Comparison of ENCODE assay signal across 9 cellular contexts in genomic region chr20:48621256-48622078, GRCh38.
DNase-seq lines count a peak whose midpoint lies in the region; ATAC-seq and TF ChIP-seq lines count a peak whose summit lies in the region.
"Had no signal": no experiment of that assay in that cellular context is flagged by ENCODE, and none has a peak within 500 bp of the region (broad histone marks: within the 10 kb centered on the region; RNA-seq: fewer than 3 reads in every experiment).

No MANE protein-coding gene starts in this region.

- CTCF ChIA-PET in HCT116 (lab: Charles Lee): interaction anchor here (0.8 to 3.3 kb wide), 23 partner anchors 25 to 960 kb away, joined by 3 to 62 read pairs (median 6); partner anchors contain the start of gene SULF2

- TF ChIP-seq RAD21 in HCT116 (IDR thresholded peaks at IDR 0.05; ENCODE audit: low read depth): no peak

- peak overlapping the region; percentile 28; the same call in 1 of the 2 replicates for H3K9ac ChIP-seq in BLaER1
- peak overlapping the region; percentile 33; the same call in 1 of the 2 replicates for H3K9ac ChIP-seq in HCT116 (ENCODE audit: low read length)

- no peak overlapping the region for H3K27ac ChIP-seq in BLaER1
- no peak overlapping the region for H3K27ac ChIP-seq in HCT116 (ENCODE audit: low read depth, low read length)
- H3K27ac ChIP-seq in lower lobe of right lung: no peak overlapping the region

- H2AFZ ChIP-seq in HCT116 (ENCODE audit: low read depth, low read length, poor library complexity, severe bottlenecking): peak overlapping the region; percentile 93

- TF ChIP-seq CTCF in HCT116 (IDR thresholded peaks at IDR 0.05 in 2 of 3, conservative IDR thresholded peaks at IDR 0.05 in 1 of 3; ENCODE audit: borderline replicate concordance in 1 of 3, insufficient read depth in 1 of 3, low read depth in 2 of 3, low read length in 2 of 3) (no peak), lower lobe of right lung (IDR thresholded peaks at IDR 0.05) (no peak)

- POLR2A ChIA-PET in HCT116 (lab: Charles Lee): no interaction called here

- ATAC-seq in HCT116: peak; percentile 35
- peak; percentile 2 to 9 for ATAC-seq in lower lobe of right lung
- ATAC-seq in HG02852 (IDR thresholded peaks at IDR 0.05; ENCODE audit: unreplicated experiment): no peak

- H3K9me2 ChIP-seq in HCT116 (ENCODE audit: insufficient read depth): no peaks in the 10 kb centered on the region

- H3K4me1 ChIP-seq in BLaER1: peaks cover 77% of the 10 kb centered on the region
- peaks cover 5 to 19% of the 10 kb centered on the region in 2 experiments; a peak in 3 of 4 replicates for H3K4me1 ChIP-seq in HCT116 (ENCODE audit: control insufficient read depth in 1 of 2, insufficient read depth in 2 of 2, low read length in 2 of 2)
- peaks cover 22% of the 10 kb centered on the region for H3K4me1 ChIP-seq in lower lobe of right lung

- intact Hi-C loops in HCT116 (cut with micrococcal nuclease): loop anchor here (1.0 to 5.0 kb wide), 7 partner anchors 327 to 1874 kb away; no protein-coding TSS in a partner anchor
- intact Hi-C loops in lower lobe of right lung (cut with DNase I): loop anchor here (5.0 kb wide), 1 partner anchor 959 kb away; no protein-coding TSS in a partner anchor

- H4K20me1 ChIP-seq in BLaER1 (no peaks in the 10 kb centered on the region), HCT116 (ENCODE audit: insufficient read depth) (no peaks in the 10 kb centered on the region)

- H3K4me2 ChIP-seq in BLaER1 (peak overlapping the region; percentile 79), HCT116 (ENCODE audit: low read length) (peak overlapping the region; percentile 64)

- no peaks in the 10 kb centered on the region for H3K27me3 ChIP-seq in BLaER1
- H3K27me3 ChIP-seq in HCT116 (ENCODE audit: insufficient read depth, low read length): no peaks in the 10 kb centered on the region
- no peaks in the 10 kb centered on the region for H3K27me3 ChIP-seq in lower lobe of right lung (ENCODE audit: low read depth)
- H3K27me3 ChIP-seq: ovary had no signal

- RAD21 ChIA-PET in HCT116 (lab: Charles Lee; ENCODE audit: low non-redundant PET in 1 of 2, low total read pairs in 2 of 2, uncharacterized antibody in 2 of 2, unreplicated experiment in 2 of 2): interaction anchor here (0.7 to 1.7 kb wide), 5 partner anchors 326 to 942 kb away, joined by 3 to 6 read pairs (median 4); no protein-coding TSS in a partner anchor

- H3K36me3 ChIP-seq in BLaER1 (no peaks in the 10 kb centered on the region), HCT116 (ENCODE audit: control insufficient read depth in 1 of 2, insufficient read depth in 2 of 2, low read length in 2 of 2) (no peaks in the 10 kb centered on the region), lower lobe of right lung (peaks cover 30% of the 10 kb centered on the region)
- H3K36me3 ChIP-seq: ovary had no signal

- TF ChIP-seq POLR2A in HCT116 (IDR thresholded peaks at IDR 0.05; ENCODE audit: borderline replicate concordance, extremely low read depth, insufficient read depth, insufficient read length): no peak

- H3K79me2 ChIP-seq in HCT116 (ENCODE audit: insufficient read depth, low read length): no peaks in the 10 kb centered on the region

- no peaks in the 10 kb centered on the region for H3K9me3 ChIP-seq in BLaER1
- no peaks in the 10 kb centered on the region for H3K9me3 ChIP-seq in HCT116 (ENCODE audit: control insufficient read depth in 1 of 2, insufficient read depth in 1 of 2, low read depth in 1 of 2, low read length in 2 of 2)
- H3K9me3 ChIP-seq in lower lobe of right lung: no peaks in the 10 kb centered on the region
- H3K9me3 ChIP-seq: ovary had no signal

- H3K4me3 ChIP-seq in BLaER1: no peak overlapping the region
- 0 out of 4 replicates have a peak overlapping the region, but pooled peaks of 1 of the 2 experiments have one; percentile 36 for H3K4me3 ChIP-seq in HCT116 (replicated peaks in 1 of 2; ENCODE audit: low read depth in 1 of 2, low read length in 2 of 2)
- no peak overlapping the region for H3K4me3 ChIP-seq in lower lobe of right lung

- DNase-seq in HCT116 (ENCODE audit: low read depth, low spot score) (no peak), T1000 (lab: John Stamatoyannopoulos, UW) (peak; percentile 68), lower lobe of right lung (peak; percentile 37), iPS-NIHi11 (ENCODE audit: low spot score) (no peak), globus pallidus (ENCODE audit: low spot score) (no peak), NCI-H748 treated with DMSO at 0.1 percent for 48 hours (lab: John Stamatoyannopoulos, UW) (no peak)

- BruUV-seq in HCT116 (replicated peaks; lab: Mats Ljungman, UMichigan): no TSS peak

TF ChIP-seq in HCT116, 20 proteins besides CTCF, POLR2A, EP300 and RAD21:
- TF ChIP-seq MAX (IDR thresholded peaks at IDR 0.05) (no peak), EGR1 (IDR thresholded peaks at IDR 0.05; ENCODE audit: low read depth) (no peak), FOSL1 (IDR thresholded peaks at IDR 0.05; ENCODE audit: low read depth) (no peak), POLR2AphosphoS5 (IDR thresholded peaks at IDR 0.05; ENCODE audit: low read depth, low read length) (no peak), ZNF274 (IDR thresholded peaks at IDR 0.05; ENCODE audit: low read depth, low read length) (no peak), TCF7L2 (IDR thresholded peaks at IDR 0.05; ENCODE audit: borderline replicate concordance, extremely low read depth, insufficient read depth, insufficient read length) (no peak), EZH2 (IDR thresholded peaks at IDR 0.05) (no peak), ZBTB33 (IDR thresholded peaks at IDR 0.05; ENCODE audit: extremely low read depth, insufficient replicate concordance, low read length) (no peak), JUND (IDR thresholded peaks at IDR 0.05) (no peak), ATF3 (IDR thresholded peaks at IDR 0.05) (no peak), CBX3 (IDR thresholded peaks at IDR 0.05; ENCODE audit: low read depth) (no peak), ELF1 (IDR thresholded peaks at IDR 0.05; ENCODE audit: borderline replicate concordance, low read depth) (no peak)

Comparison
In these comparisons a context has a peak if more than half of its experiments do, and no peak if none do; other contexts are left out.
1. DNase-seq: peak in T1000 (single experiment) and lower lobe of right lung (single experiment); none in HCT116 (single experiment), iPS-NIHi11 (single experiment), globus pallidus (single experiment) and NCI-H748 treated with DMSO at 0.1 percent for 48 hours (single experiment).